ENCODE assay signal across 8 cellular contexts in the genomic region with DNA sequence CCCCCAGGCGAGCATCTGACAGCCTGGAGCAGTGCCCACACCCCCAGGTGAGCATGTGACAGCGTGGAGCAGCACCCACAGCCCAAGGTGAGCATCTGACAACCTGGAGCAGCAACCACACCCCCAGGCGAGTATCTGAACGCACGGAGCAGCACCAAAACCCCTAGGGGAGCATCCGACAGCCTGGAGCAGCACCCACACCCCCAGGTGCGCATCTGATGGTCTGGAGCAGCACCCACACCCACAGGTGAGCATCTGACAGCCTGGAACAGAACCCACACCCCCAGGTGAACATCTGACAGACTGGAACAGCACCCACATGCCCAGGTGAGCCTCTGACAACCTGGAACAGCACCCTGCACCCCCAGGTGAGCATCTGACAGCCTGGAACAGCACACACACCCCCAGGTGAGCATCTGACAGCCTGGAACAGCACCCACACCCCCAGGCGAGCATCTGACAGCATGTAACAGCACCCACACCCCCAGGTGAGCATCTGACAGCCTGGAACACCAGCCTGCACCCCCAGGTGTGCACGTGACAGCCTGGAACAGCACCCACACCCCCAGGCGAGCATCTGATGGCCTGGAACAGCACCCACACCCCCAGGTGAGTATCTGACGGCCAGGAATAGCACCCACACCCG. TPM values are rescaled to one million over a fixed set of nuclear protein-coding genes. Genes with fewer than 3 reads are reported as not detected.
DNase-seq lines count a peak whose midpoint lies in the region; ATAC-seq and TF ChIP-seq lines count a peak whose summit lies in the region.
"Not testable (repeated sequence)": the region's sequence is repeated elsewhere in the genome, so short reads cannot be mapped to it uniquely, and the experiment has no call there.

No MANE protein-coding gene starts in this region.

- not testable (repeated sequence) for H3K4me2 ChIP-seq in osteoblast (ENCODE audit: insufficient read depth, low read length)

- TF ChIP-seq POLR2A in right lobe of liver (IDR thresholded peaks at IDR 0.05); spleen (IDR thresholded peaks at IDR 0.05): not testable (repeated sequence)

- not testable (repeated sequence) for H3K4me1 ChIP-seq in right lobe of liver; osteoblast (ENCODE audit: insufficient read depth, low read length); spleen

- not testable (repeated sequence) for H3K9me3 ChIP-seq in right lobe of liver
- H3K9me3 ChIP-seq in osteoblast (ENCODE audit: low read depth, low read length) (peaks cover 13% of the 10 kb centered on the region), spleen (peaks cover 0 to 14% (median 6%) of the 10 kb centered on the region in 8 donors)

- not testable (repeated sequence) for H3K4me1 Mint-ChIP-seq in activated CD4-positive, alpha-beta T cell treated with anti-CD3 and anti-CD28 coated beads for 36 hours; activated naive CD8-positive, alpha-beta T cell treated with anti-CD3 and anti-CD28 coated beads, Interleukin-2, amount 10 ng/mL, durations not matched to agents 7 days and 5 days

- H3K36me3 ChIP-seq in right lobe of liver; osteoblast (ENCODE audit: insufficient read depth, low read length); spleen: not testable (repeated sequence)

- H4K20me1 ChIP-seq in osteoblast (ENCODE audit: insufficient read depth, low read length) = not testable (repeated sequence)

- DNase-seq in H4 (ENCODE audit: low spot score) (peak; percentile 23), cardiac septum (ENCODE audit: low spot score) (peak; percentile 79), right lobe of liver (peak in 2 of 3 donors; percentile 27 to 77), osteoblast (ENCODE audit: insufficient read length, low spot score, missing footprints) (peak; percentile 58), spleen (peak; percentile 82)
- peak; percentile 31 for DNase-seq in activated CD4-positive, alpha-beta T cell treated with anti-CD3 and anti-CD28 coated beads for 36 hours
- DNase-seq in activated CD8-positive, alpha-beta memory T cell treated with anti-CD3 and anti-CD28 coated beads, Interleukin-2, amount 50 U/mL, for 4 hours = peak; percentile 39
- peak; percentile 59 for DNase-seq in activated naive CD8-positive, alpha-beta T cell treated with anti-CD3 and anti-CD28 coated beads, Interleukin-2, amount 10 ng/mL, durations not matched to agents 7 days and 5 days

- not testable (repeated sequence) for H3K27ac ChIP-seq in right lobe of liver; osteoblast (ENCODE audit: low read depth, low read length); spleen

- not testable (repeated sequence) for H2AFZ ChIP-seq in osteoblast (ENCODE audit: low read length)

- not testable (repeated sequence) for TF ChIP-seq CTCF in right lobe of liver (IDR thresholded peaks at IDR 0.05); osteoblast (IDR thresholded peaks at IDR 0.05; ENCODE audit: extremely low read depth, low read depth, low read length); spleen (IDR thresholded peaks at IDR 0.05 in 8 of 11, conservative IDR thresholded peaks at IDR 0.05 in 3 of 11)

- CTCF ChIA-PET in activated CD4-positive, alpha-beta T cell treated with anti-CD3 and anti-CD28 coated beads for 36 hours (lab: Charles Lee) = not testable (repeated sequence)

- H3K27me3 ChIP-seq in right lobe of liver; osteoblast (ENCODE audit: insufficient read depth, low read length): not testable (repeated sequence)
- H3K27me3 ChIP-seq in spleen (replicated peaks in 1 of 7) = peaks cover 0 to 61% (median 16%) of the 10 kb centered on the region in 7 donors

- not testable (repeated sequence) for H3K79me2 ChIP-seq in osteoblast (ENCODE audit: insufficient read depth, low read length)

- ATAC-seq in activated CD4-positive, alpha-beta T cell treated with anti-CD3 and anti-CD28 coated beads for 36 hours; activated naive CD8-positive, alpha-beta T cell treated with anti-CD3 and anti-CD28 coated beads, Interleukin-2, amount 10 ng/mL, durations not matched to agents 7 days and 5 days (ENCODE audit: low read depth); right lobe of liver: not testable (repeated sequence)

- not testable (repeated sequence) for H3K36me3 Mint-ChIP-seq in activated CD4-positive, alpha-beta T cell treated with anti-CD3 and anti-CD28 coated beads for 36 hours (ENCODE audit: low read depth); activated naive CD8-positive, alpha-beta T cell treated with anti-CD3 and anti-CD28 coated beads, Interleukin-2, amount 10 ng/mL, durations not matched to agents 7 days and 5 days

- POLR2A ChIA-PET in activated CD4-positive, alpha-beta T cell treated with anti-CD3 and anti-CD28 coated beads for 36 hours (lab: Charles Lee); activated naive CD8-positive, alpha-beta T cell treated with anti-CD3 and anti-CD28 coated beads, Interleukin-2, amount 10 ng/mL, durations not matched to agents 7 days and 5 days (lab: Charles Lee): not testable (repeated sequence)

- peaks cover 37% of the 10 kb centered on the region for H3K27me3 Mint-ChIP-seq in activated CD4-positive, alpha-beta T cell treated with anti-CD3 and anti-CD28 coated beads for 36 hours
- H3K27me3 Mint-ChIP-seq in activated naive CD8-positive, alpha-beta T cell treated with anti-CD3 and anti-CD28 coated beads, Interleukin-2, amount 10 ng/mL, durations not matched to agents 7 days and 5 days = not testable (repeated sequence)

- not testable (repeated sequence) for H3K4me3 Mint-ChIP-seq in activated CD4-positive, alpha-beta T cell treated with anti-CD3 and anti-CD28 coated beads for 36 hours; activated naive CD8-positive, alpha-beta T cell treated with anti-CD3 and anti-CD28 coated beads, Interleukin-2, amount 10 ng/mL, durations not matched to agents 7 days and 5 days

- not testable (repeated sequence) for H3K27ac Mint-ChIP-seq in activated CD4-positive, alpha-beta T cell treated with anti-CD3 and anti-CD28 coated beads for 36 hours; activated naive CD8-positive, alpha-beta T cell treated with anti-CD3 and anti-CD28 coated beads, Interleukin-2, amount 10 ng/mL, durations not matched to agents 7 days and 5 days

- H3K4me3 ChIP-seq in right lobe of liver; osteoblast (ENCODE audit: insufficient read depth, low read length); spleen: not testable (repeated sequence)

- H3K9me3 Mint-ChIP-seq in activated CD4-positive, alpha-beta T cell treated with anti-CD3 and anti-CD28 coated beads for 36 hours (ENCODE audit: low read depth); activated naive CD8-positive, alpha-beta T cell treated with anti-CD3 and anti-CD28 coated beads, Interleukin-2, amount 10 ng/mL, durations not matched to agents 7 days and 5 days: not testable (repeated sequence)

- 11% methylated on average over 12 of the region's 12 CpGs for WGBS in right lobe of liver (ENCODE audit: insufficient coverage, low coverage, low lambda C conversion rate, missing lambda C conversion rate)
- 28 to 35% (median 30%) methylated on average over 12 of the region's 12 CpGs for WGBS in spleen, 5 donors

- intact Hi-C loops in activated CD4-positive, alpha-beta T cell treated with anti-CD3 and anti-CD28 coated beads for 36 hours (cut with DNase I, micrococcal nuclease); cardiac septum (cut with DNase I); right lobe of liver (cut with DNase I); spleen (cut with DNase I; ENCODE audit: low total_unique reads): not testable (repeated sequence)

RNA-seq across cellular contexts. Expression of a gene that starts 20.2 kb away (rescaled TPM):
- total RNA-seq in H4 (2014; rRNA removed; shearing (Covaris generic)) = not detected in 2 replicates
- total RNA-seq in activated CD4-positive, alpha-beta T cell treated with anti-CD3 and anti-CD28 coated beads for 36 hours = 1 to 10 TPM in 1 of 2 experiments, under 1 TPM in 1; 0.97 to 1.4 TPM
- 1 to 10 TPM; 3.0 to 4.1 TPM for total RNA-seq in activated naive CD8-positive, alpha-beta T cell treated with anti-CD3 and anti-CD28 coated beads, Interleukin-2, amount 10 ng/mL, durations not matched to agents 7 days and 5 days
- total RNA-seq in cardiac septum (not detected), right lobe of liver (1 to 10 TPM in 2 of 6 experiments, not detected in 4; 1.2 to 2.0 TPM), osteoblast (under 0.01 TPM in 1 of 2 replicates, not detected in the other), spleen (1 to 10 TPM in 6 of 7 donors, not detected in 1; 1.9 to 4.6 (median 3.5) TPM)
- polyA plus RNA-seq in spleen = 1 to 10 TPM; 2.5 to 6.4 (median 2.9) TPM

Comparison
In these comparisons a context has a peak if more than half of its experiments do, and no peak if none do; other contexts are left out.
1. DNase-seq: peak in every context shown above with its lines; median percentile 82 in spleen; 79 in cardiac septum; 59 in activated naive CD8-positive, alpha-beta T cell treated with anti-CD3 and anti-CD28 coated beads, Interleukin-2, amount 10 ng/mL, durations not matched to agents 7 days and 5 days; 58 in osteoblast; 52 in right lobe of liver; 39 in activated CD8-positive, alpha-beta memory T cell treated with anti-CD3 and anti-CD28 coated beads, Interleukin-2, amount 50 U/mL, for 4 hours; 31 in activated CD4-positive, alpha-beta T cell treated with anti-CD3 and anti-CD28 coated beads for 36 hours; 23 in H4.